In genomic region chr7:76409537-76409936, GRCh38 we compare ENCODE assay signal across 17 cellular contexts. TPM values are rescaled to one million over a fixed set of nuclear protein-coding genes. Genes with fewer than 3 reads are reported as not detected.
DNase-seq lines count a peak whose midpoint lies in the region; ATAC-seq, FAIRE-seq and TF ChIP-seq lines count a peak whose summit lies in the region.
"Had no signal": no experiment of that assay in that cellular context is flagged by ENCODE, and none has a peak within 500 bp of the region (broad histone marks: within the 10 kb centered on the region; RNA-seq: fewer than 3 reads in every experiment).

TSS of gene SSC4D (minus strand) at chr7:76409697. CDS start at chr7:76404439, 5,258 bp downstream.

- H3F3A ChIP-seq in PC-9 (ENCODE audit: insufficient read depth, low read depth), result no peaks in the 10 kb centered on the region

- H3K27me3 ChIP-seq in PC-9 (ENCODE audit: insufficient read depth, low read depth) (no peaks in the 10 kb centered on the region), iPS DF 6.9 (ENCODE audit: control insufficient read depth, insufficient read depth, low read length) (no peaks in the 10 kb centered on the region), pancreas (no peaks in the 10 kb centered on the region)
- H3K27me3 ChIP-seq: BE2C had no signal

- CTCF ChIA-PET in PC-9 (lab: Charles Lee), result interaction anchor here (0.6 kb wide), 1 partner anchor 127 kb away, joined by 3 read pairs; no protein-coding TSS in a partner anchor

- H3K27ac ChIP-seq in PC-9 (no peak within 1 kb of the TSS), iPS DF 6.9 (ENCODE audit: low read length) (no peak within 1 kb of the TSS), pancreas (no peak within 1 kb of the TSS)
- H3K27ac ChIP-seq: skin epidermis had no signal

- no CpG with 5 or more reads among the region's 6 CpGs for WGBS in iPS DF 6.9 (ENCODE audit: insufficient coverage, insufficient read length)
- 36 to 59% methylated on average over 6 of the region's 6 CpGs for WGBS in pancreas, 2 donors

- POLR2A ChIA-PET in PC-9 (lab: Charles Lee; ENCODE audit: unreplicated experiment), result interaction anchor here (0.6 kb wide), 1 partner anchor 12 kb away, joined by 6 read pairs; no protein-coding TSS in a partner anchor

- H3K4me2 ChIP-seq in PC-9, result peak within 1 kb of the TSS; percentile 24; the same call in 1 of the 2 replicates

- no peak within 1 kb of the TSS for H2AFZ ChIP-seq in PC-9

- H3K36me3 ChIP-seq in PC-9 (ENCODE audit: low read depth) (no peaks in the 10 kb centered on the region), iPS DF 6.9 (ENCODE audit: control insufficient read depth, insufficient read depth, low read length) (no peaks in the 10 kb centered on the region), pancreas (no peaks in the 10 kb centered on the region)
- H3K36me3 ChIP-seq: BE2C had no signal

- TF ChIP-seq CTCF in PC-9 (conservative IDR thresholded peaks at IDR 0.05), result no peak
- no peak for TF ChIP-seq CTCF in pancreas (IDR thresholded peaks at IDR 0.05)

- no peak for FAIRE-seq in HTR-8/SVneo (lab: Jason Lieb, UNC)
- no peak for FAIRE-seq in pancreas (lab: Jason Lieb, UNC)
- FAIRE-seq: islet of Langerhans had no signal

- H4K20me1 ChIP-seq in PC-9 (ENCODE audit: insufficient read depth), result no peaks in the 10 kb centered on the region

- DNase-seq in HTR-8/SVneo (ENCODE audit: insufficient read length, low spot score) (peak; percentile 45), PC-9 (peak in 1 of 2 experiments; percentile 38), iPS DF 6.9 (ENCODE audit: low read depth, low spot score) (peak; percentile 64), pancreas (peak in 3 of 6 donors; percentile 30 to 56 (median 46)), DMS53 treated with DMSO at 0.1 percent for 48 hours (lab: John Stamatoyannopoulos, UW; ENCODE audit: unreplicated experiment) (no peak), SHP77 (lab: John Stamatoyannopoulos, UW) (no peak)
- DNase-seq: activated CD4-positive, alpha-beta T cell treated with anti-CD3 and anti-CD28 coated beads for 1 hour; BE2C; effector memory CD4-positive, alpha-beta T cell; NCI-H1417 treated with DMSO at 0.1 percent for 48 hours; T-helper 2 cell had no signal

- H3K9me3 ChIP-seq in PC-9 (ENCODE audit: insufficient read depth, low read depth) (no peaks in the 10 kb centered on the region), iPS DF 6.9 (ENCODE audit: control insufficient read depth, insufficient read depth, low read length) (no peaks in the 10 kb centered on the region), pancreas (no peaks in the 10 kb centered on the region)
- H3K9me3 ChIP-seq: BE2C had no signal

- no peaks in the 10 kb centered on the region for H3K9me2 ChIP-seq in PC-9 (ENCODE audit: insufficient read depth)

- H3K4me3 ChIP-seq in PC-9 (no peak within 1 kb of the TSS), iPS DF 6.9 (ENCODE audit: low read length) (peak within 1 kb of the TSS; percentile 8; the same call in 1 of the 2 replicates), pancreas (no peak within 1 kb of the TSS)
- H3K4me3 ChIP-seq: skin epidermis had no signal

- intact Hi-C loops in PC-9 (cut with micrococcal nuclease; ENCODE audit: unreplicated experiment), result no loop called here
- intact Hi-C loops in pancreas (cut with DNase I), result no loop called here

- H3K4me1 ChIP-seq in PC-9 (replicated peaks; ENCODE audit: insufficient read depth) (peaks cover 4% of the 10 kb centered on the region; the same call in 1 of the 2 replicates), iPS DF 6.9 (ENCODE audit: control insufficient read depth, insufficient read depth, low read length) (peaks cover 1% of the 10 kb centered on the region; the same call in 1 of the 2 replicates), pancreas (no peaks in the 10 kb centered on the region)
- H3K4me1 ChIP-seq: BE2C had no signal

- BruUV-seq in PC-9 (replicated peaks; lab: Mats Ljungman, UMichigan), result no TSS peak

- H3K79me2 ChIP-seq in PC-9 (ENCODE audit: low read depth), result no peaks in the 10 kb centered on the region

- ATAC-seq in pancreas (peak; percentile 35 to 91 (median 80)), HG02678 (IDR thresholded peaks at IDR 0.05; ENCODE audit: unreplicated experiment) (no peak), GM19467 (IDR thresholded peaks at IDR 0.05; ENCODE audit: unreplicated experiment) (no peak)
- ATAC-seq: stimulated activated memory B cell treated with anti-CD40 and anti-IgM and Interleukin-4, amounts not matched to agents 10 μg/mL and 1 μg/mL and 100 μg/mL, for 72 hours had no signal

RNA-seq across cellular contexts. Expression of gene SSC4D, which starts in this region (rescaled TPM):
- total RNA-seq in PC-9 (2021), result 3.5 and 3.9 TPM in 2 replicates
- total RNA-seq in pancreas, result 1 to 10 TPM in 5 of 6 donors, under 1 TPM in 1; 0.79 to 3.6 (median 2.2) TPM
- 10 to 100 TPM in 1 of 2 donors, 1 to 10 TPM in 1; 8.8 to 10.3 TPM for polyA plus RNA-seq in pancreas
- total RNA-seq: mononuclear cell had no signal

Comparison
In these comparisons a context has a peak if more than half of its experiments do, and no peak if none do; other contexts are left out.
1. DNase-seq: peak in HTR-8/SVneo (single experiment) and iPS DF 6.9 (single experiment); none in DMS53 treated with DMSO at 0.1 percent for 48 hours (single experiment) and SHP77 (0 of 2).
2. ATAC-seq: peak in pancreas (4 of 4); none in HG02678 (single experiment) and GM19467 (single experiment).